In the genomic region with DNA sequence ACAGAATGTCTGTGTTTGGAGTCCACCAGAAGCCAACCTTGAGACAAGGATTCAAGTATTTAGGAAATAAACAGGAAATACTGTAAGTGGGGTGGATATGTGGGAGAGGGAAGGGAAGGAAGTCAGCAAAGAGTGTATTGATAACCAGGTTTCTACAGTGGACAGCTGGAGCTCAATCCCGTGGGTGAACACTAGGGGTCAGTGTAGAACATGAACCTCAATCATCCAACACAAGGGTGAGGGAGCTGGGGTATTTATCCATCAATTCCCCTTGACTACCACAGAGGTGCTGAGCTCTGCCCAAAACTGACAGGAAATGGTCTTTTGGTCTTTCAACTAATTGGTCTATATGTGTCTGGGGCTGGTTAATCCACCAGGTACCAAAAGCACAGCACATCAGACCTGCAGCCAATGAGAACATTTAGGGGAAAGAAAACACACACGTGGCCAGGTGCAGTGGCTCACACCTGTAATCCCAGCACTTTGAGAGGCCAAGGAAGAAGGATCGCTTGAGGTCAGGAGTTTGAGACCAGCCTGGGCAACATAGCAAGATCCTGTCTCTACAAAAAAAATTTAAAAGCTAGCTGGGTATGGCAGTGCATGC, we compare ENCODE assay signal across 2 cellular contexts.
TF ChIP-seq lines count a peak whose summit lies in the region.

No MANE protein-coding gene starts in this region.

TF ChIP-seq in WTC11, 78 proteins besides CTCF, POLR2A, EP300 and RAD21:
- TF ChIP-seq, protein P1, sequence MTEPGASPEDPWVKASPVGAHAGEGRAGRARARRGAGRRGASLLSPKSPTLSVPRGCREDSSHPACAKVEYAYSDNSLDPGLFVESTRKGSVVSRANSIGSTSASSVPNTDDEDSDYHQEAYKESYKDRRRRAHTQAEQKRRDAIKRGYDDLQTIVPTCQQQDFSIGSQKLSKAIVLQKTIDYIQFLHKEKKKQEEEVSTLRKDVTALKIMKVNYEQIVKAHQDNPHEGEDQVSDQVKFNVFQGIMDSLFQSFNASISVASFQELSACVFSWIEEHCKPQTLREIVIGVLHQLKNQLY (CRISPR knock-in tag; IDR thresholded peaks at IDR 0.05): no peak
- TF ChIP-seq GTF2I (CRISPR knock-in tag; conservative IDR thresholded peaks at IDR 0.05) (0 out of 2 replicates have a peak, but pooled peaks have one; percentile 15), ZNF121 (CRISPR knock-in tag; IDR thresholded peaks at IDR 0.05) (peak; percentile 34; the same call in 1 of the 2 replicates)

TF ChIP-seq in H1, 55 proteins besides CTCF, POLR2A, EP300 and RAD21:
- TF ChIP-seq RFX5 (IDR thresholded peaks at IDR 0.05; ENCODE audit: borderline replicate concordance, low read depth, low read length) (peak; percentile 61; the same call in 1 of the 2 replicates), SUZ12 (IDR thresholded peaks at IDR 0.05; ENCODE audit: low read length) (no peak)
TF ChIP-seq in H1: peak in this region for 1.
